ENCODE assay signal across 8 cellular contexts in the genomic region with DNA sequence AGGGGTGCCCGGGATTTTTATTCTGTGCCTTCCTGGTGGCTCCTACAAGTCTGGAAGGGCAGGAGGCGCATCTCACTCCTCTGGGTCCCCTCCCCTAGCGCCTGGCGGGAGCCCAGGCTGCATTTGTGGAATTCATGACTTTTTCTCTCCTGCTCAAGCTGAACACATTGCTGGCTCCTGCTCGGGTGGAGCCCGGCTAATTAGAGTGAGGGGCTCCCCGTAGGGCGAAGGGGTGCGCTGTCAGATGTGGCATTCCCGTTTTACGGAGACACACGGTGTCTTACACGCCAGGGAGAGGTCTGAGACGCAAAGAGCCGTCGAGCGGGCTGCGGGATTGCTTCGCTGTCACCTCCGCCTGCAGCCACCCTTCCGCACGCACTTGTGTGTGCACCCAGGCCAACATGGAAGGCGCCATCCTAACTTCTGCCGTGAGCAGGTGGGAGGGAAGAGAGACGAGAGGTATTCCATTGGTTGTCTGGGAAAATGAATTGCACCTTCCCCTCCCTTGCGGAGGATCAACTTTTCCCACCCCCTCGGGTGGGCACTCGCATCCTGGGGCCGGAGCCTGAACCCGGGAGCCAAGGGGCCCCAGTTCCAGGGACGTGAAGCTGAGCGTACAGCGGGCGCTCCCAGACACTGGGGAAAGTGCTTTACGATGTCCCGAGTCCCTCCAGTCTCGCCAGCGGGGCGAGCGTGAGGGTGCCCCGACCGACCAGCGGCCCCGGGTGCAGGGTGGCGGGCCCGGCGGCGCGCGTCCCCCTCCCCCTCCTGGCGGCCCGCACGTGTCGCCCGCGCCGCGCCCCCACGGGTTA. TPM values are rescaled to one million over a fixed set of nuclear protein-coding genes. Genes with fewer than 3 reads are reported as not detected.
DNase-seq lines count a peak whose midpoint lies in the region; ATAC-seq and TF ChIP-seq lines count a peak whose summit lies in the region.
"Had no signal": no experiment of that assay in that cellular context is flagged by ENCODE, and none has a peak within 500 bp of the region (broad histone marks: within the 10 kb centered on the region; RNA-seq: fewer than 3 reads in every experiment).

No MANE protein-coding gene starts in this region.

- no peak overlapping the region for H3K4me2 ChIP-seq in PC-3 (ENCODE audit: low read length)

- H3K27ac ChIP-seq in effector memory CD4-positive, alpha-beta T cell (ENCODE audit: insufficient read depth, low read length, poor library complexity, severe bottlenecking): peak overlapping the region; percentile 64
- H3K27ac ChIP-seq in PC-3 (ENCODE audit: low read length): no peak overlapping the region

- no TSS peak for BruUV-seq in PC-3 (replicated peaks; lab: Mats Ljungman, UMichigan)

- H3K9me3 ChIP-seq in NT2/D1 (ENCODE audit: insufficient read depth, low read length) (no peaks in the 10 kb centered on the region), PC-3 (ENCODE audit: low read length) (no peaks in the 10 kb centered on the region)
- H3K9me3 ChIP-seq in effector memory CD4-positive, alpha-beta T cell (ENCODE audit: control insufficient read depth, low read length): no peaks in the 10 kb centered on the region
- H3K9me3 ChIP-seq: heart left ventricle had no signal

- H3K9me2 ChIP-seq in PC-3 (replicated peaks; ENCODE audit: low read length): no peaks in the 10 kb centered on the region

- no peak for DNase-seq in NT2/D1 (ENCODE audit: low read depth, low spot score)
- DNase-seq in effector memory CD4-positive, alpha-beta T cell: no peak
- peak; percentile 33 for DNase-seq in retina
- DNase-seq in DMS153 (lab: John Stamatoyannopoulos, UW): no peak
- no peak for DNase-seq in PC-3

- no peak overlapping the region for H2AFZ ChIP-seq in PC-3 (ENCODE audit: low read length)

- POLR2A ChIA-PET in PC-3 (lab: Charles Lee; ENCODE audit: unreplicated experiment): no interaction called here

- ATAC-seq in GM21367 (IDR thresholded peaks at IDR 0.05; ENCODE audit: unreplicated experiment) (peak; percentile 0), GM21619 (IDR thresholded peaks at IDR 0.05; ENCODE audit: unreplicated experiment) (no peak), PC-3 (no peak)

- intact Hi-C loops in PC-3 (cut with micrococcal nuclease): no loop called here

- no peaks in the 10 kb centered on the region for H3F3A ChIP-seq in PC-3 (ENCODE audit: low read length, unreplicated experiment)

- peaks cover 4% of the 10 kb centered on the region for H3K4me1 ChIP-seq in NT2/D1 (ENCODE audit: insufficient read depth, insufficient read length)
- peaks cover 23% of the 10 kb centered on the region for H3K4me1 ChIP-seq in effector memory CD4-positive, alpha-beta T cell (ENCODE audit: control insufficient read depth, insufficient read depth, low read length, poor library complexity, severe bottlenecking)
- H3K4me1 ChIP-seq in PC-3 (ENCODE audit: insufficient read depth, low read length): no peaks in the 10 kb centered on the region

- H3K9ac ChIP-seq in NT2/D1 (ENCODE audit: insufficient read length, low read depth) (peak overlapping the region; percentile 34), PC-3 (ENCODE audit: low read length) (no peak overlapping the region)

- H3K27me3 ChIP-seq in NT2/D1 (ENCODE audit: insufficient read depth, insufficient read length) (peaks cover 57% of the 10 kb centered on the region), PC-3 (ENCODE audit: low read length) (peaks cover 60% of the 10 kb centered on the region)
- H3K27me3 ChIP-seq in effector memory CD4-positive, alpha-beta T cell (replicated peaks; ENCODE audit: control insufficient read depth, insufficient read depth, low read length, poor library complexity, severe bottlenecking): no peaks in the 10 kb centered on the region

- TF ChIP-seq CTCF in PC-3 (conservative IDR thresholded peaks at IDR 0.05; ENCODE audit: low read depth, low read length): no peak

- H3K79me2 ChIP-seq in PC-3 (ENCODE audit: low read length): no peaks in the 10 kb centered on the region

- H3K36me3 ChIP-seq in NT2/D1 (ENCODE audit: insufficient read depth, insufficient read length, low read length): no peaks in the 10 kb centered on the region
- H3K36me3 ChIP-seq in effector memory CD4-positive, alpha-beta T cell (ENCODE audit: control insufficient read depth, insufficient read depth, low read length): peaks cover 4% of the 10 kb centered on the region
- no peaks in the 10 kb centered on the region for H3K36me3 ChIP-seq in PC-3 (ENCODE audit: low read depth, low read length)
- H3K36me3 ChIP-seq: heart left ventricle had no signal

- H3K4me3 ChIP-seq in NT2/D1 (ENCODE audit: insufficient read length, low read depth): peak overlapping the region; percentile 43
- peak overlapping the region; percentile 59 for H3K4me3 ChIP-seq in effector memory CD4-positive, alpha-beta T cell (ENCODE audit: insufficient read depth, low read depth, low read length, poor library complexity, severe bottlenecking)
- H3K4me3 ChIP-seq in PC-3 (ENCODE audit: low read length): no peak overlapping the region

- CTCF ChIA-PET in PC-3 (lab: Charles Lee): no interaction called here

- H4K20me1 ChIP-seq in PC-3 (ENCODE audit: low read length): no peaks in the 10 kb centered on the region

RNA-seq across cellular contexts. Expression of gene IKZF1, which starts 1.2 kb away (rescaled TPM):
- not detected in 2 replicates for total RNA-seq in PC-3 (2014; rRNA removed)
